15 cellular contexts compared by ENCODE assay signal in genomic region chr1:155300553-155301329, GRCh38. TPM values are rescaled to one million over a fixed set of nuclear protein-coding genes. Genes with fewer than 3 reads are reported as not detected.
"Had no signal": no experiment of that assay in that cellular context is flagged by ENCODE, and none has a peak within 500 bp of the region (broad histone marks: within the 10 kb centered on the region; RNA-seq: fewer than 3 reads in every experiment).

No MANE protein-coding gene starts in this region.

- H3K9me3 ChIP-seq: ovary had no signal

- DNase-seq: activated CD4-positive, alpha-beta memory T cell treated with anti-CD3 and anti-CD28 coated beads, Interleukin-2, amount 10 ng/mL, durations not matched to agents 7 days and 5 days; activated naive CD8-positive, alpha-beta T cell treated with anti-CD3 and anti-CD28 coated beads, Interleukin-2, amount 10 ng/mL, durations not matched to agents 7 days and 5 days; anterior cingulate cortex; endodermal cell; hypothalamus; ovary; stimulated activated CD4-positive, alpha-beta T cell treated with anti-CD3 and anti-CD28 coated beads, Interleukin-4, amount 100 ng/mL, for 1 hour; stimulated activated CD8-positive, alpha-beta memory T cell treated with anti-CD3 and anti-CD28 coated beads, Interleukin-4, amount 100 ng/mL, for 48 hours; T-cell; T1000 had no signal

- H3K9me3 Mint-ChIP-seq: activated CD4-positive, alpha-beta memory T cell treated with anti-CD3 and anti-CD28 coated beads, Interleukin-2, amount 10 ng/mL, durations not matched to agents 7 days and 5 days; activated naive CD8-positive, alpha-beta T cell treated with anti-CD3 and anti-CD28 coated beads, Interleukin-2, amount 10 ng/mL, durations not matched to agents 7 days and 5 days; endodermal cell; natural killer cell treated with Interleukin-12 subunit alpha and Interleukin-12 subunit beta and Interleukin-15 and Interleukin-18, amount 100 ng/mL, for 72 hours; stimulated activated naive CD8-positive, alpha-beta T cell treated with anti-CD3 and anti-CD28 coated beads, Interleukin-15, Interleukin-2, amounts not matched to agents 100 ng/mL and 50 ng/mL, for 24 hours; T-cell had no signal

- H3K27me3 ChIP-seq: ovary had no signal

- H3K36me3 ChIP-seq: ovary had no signal

- H3K4me3 ChIP-seq: ovary had no signal

- H3K27ac ChIP-seq: ovary had no signal

- H3K4me3 Mint-ChIP-seq: activated CD4-positive, alpha-beta memory T cell treated with anti-CD3 and anti-CD28 coated beads, Interleukin-2, amount 10 ng/mL, durations not matched to agents 7 days and 5 days; activated naive CD8-positive, alpha-beta T cell treated with anti-CD3 and anti-CD28 coated beads, Interleukin-2, amount 10 ng/mL, durations not matched to agents 7 days and 5 days; endodermal cell; natural killer cell treated with Interleukin-12 subunit alpha and Interleukin-12 subunit beta and Interleukin-15 and Interleukin-18, amount 100 ng/mL, for 72 hours; stimulated activated naive CD8-positive, alpha-beta T cell treated with anti-CD3 and anti-CD28 coated beads, Interleukin-15, Interleukin-2, amounts not matched to agents 100 ng/mL and 50 ng/mL, for 24 hours; T-cell had no signal

- H3K27ac Mint-ChIP-seq: activated CD4-positive, alpha-beta memory T cell treated with anti-CD3 and anti-CD28 coated beads, Interleukin-2, amount 10 ng/mL, durations not matched to agents 7 days and 5 days; activated naive CD8-positive, alpha-beta T cell treated with anti-CD3 and anti-CD28 coated beads, Interleukin-2, amount 10 ng/mL, durations not matched to agents 7 days and 5 days; endodermal cell; natural killer cell treated with Interleukin-12 subunit alpha and Interleukin-12 subunit beta and Interleukin-15 and Interleukin-18, amount 100 ng/mL, for 72 hours; stimulated activated naive CD8-positive, alpha-beta T cell treated with anti-CD3 and anti-CD28 coated beads, Interleukin-15, Interleukin-2, amounts not matched to agents 100 ng/mL and 50 ng/mL, for 24 hours; T-cell had no signal

- ATAC-seq: T-cell had no signal

- H3K36me3 Mint-ChIP-seq: activated naive CD8-positive, alpha-beta T cell treated with anti-CD3 and anti-CD28 coated beads, Interleukin-2, amount 10 ng/mL, durations not matched to agents 7 days and 5 days; natural killer cell treated with Interleukin-12 subunit alpha and Interleukin-12 subunit beta and Interleukin-15 and Interleukin-18, amount 100 ng/mL, for 72 hours; T-cell had no signal

RNA-seq across cellular contexts. Expression of gene PKLR, which starts 0.5 kb away (rescaled TPM):
- total RNA-seq: activated CD4-positive, alpha-beta memory T cell treated with anti-CD3 and anti-CD28 coated beads, Interleukin-2, amount 10 ng/mL, durations not matched to agents 7 days and 5 days; activated naive CD8-positive, alpha-beta T cell treated with anti-CD3 and anti-CD28 coated beads, Interleukin-2, amount 10 ng/mL, durations not matched to agents 7 days and 5 days; cerebellum; dermis microvascular lymphatic vessel endothelial cell; natural killer cell treated with Interleukin-12 subunit alpha and Interleukin-12 subunit beta and Interleukin-15 and Interleukin-18, amount 100 ng/mL, for 72 hours; urinary bladder had no signal
- polyA plus RNA-seq: ovary, urinary bladder had no signal
